8 cellular contexts compared by ENCODE assay signal in genomic region chr19:50329146-50329925, GRCh38. TPM values are rescaled to one million over a fixed set of nuclear protein-coding genes. Genes with fewer than 3 reads are reported as not detected.
DNase-seq lines count a peak whose midpoint lies in the region; ATAC-seq, FAIRE-seq and TF ChIP-seq lines count a peak whose summit lies in the region.

TSS of gene KCNC3 (minus strand) at chr19:50329377. CDS start at chr19:50329082, 295 bp downstream.

- ATAC-seq in GM18502 (IDR thresholded peaks at IDR 0.05; ENCODE audit: poor library complexity, unreplicated experiment) (peak; percentile 56), HG02943 (IDR thresholded peaks at IDR 0.05; ENCODE audit: low read depth, unreplicated experiment) (peak; percentile 43)

- peak within 1 kb of the TSS; percentile 17 for H3K4me3 ChIP-seq in choroid plexus epithelial cell (ENCODE audit: low read depth, low read length)
- H3K4me3 ChIP-seq in kidney (ENCODE audit: low read length in 2 of 2), result peak within 1 kb of the TSS; percentile 79 to 81

- DNase-seq in NCI-H2171 treated with DMSO at 0.1 percent for 48 hours (lab: John Stamatoyannopoulos, UW) (peak; percentile 100), choroid plexus epithelial cell (ENCODE audit: low read depth) (peak; percentile 93), kidney (peak; percentile 100), NK-92 (lab: John Stamatoyannopoulos, UW; ENCODE audit: unreplicated experiment) (no peak)
- peak; percentile 87 to 98 for DNase-seq in activated CD4-positive, alpha-beta T cell treated with anti-CD3 and anti-CD28 coated beads for 24 hours (ENCODE audit: low read depth in 2 of 2)
- DNase-seq in stimulated activated CD4-positive, alpha-beta T cell treated with anti-CD3 and anti-CD28 coated beads, Interleukin-15, amount 100 ng/mL, for 24 hours, result peak; percentile 99

- no peak within 1 kb of the TSS for H3K9ac ChIP-seq in kidney (ENCODE audit: low read length in 2 of 2)

- peak; percentile 97 for FAIRE-seq in kidney (lab: Jason Lieb, UNC)

- no peaks in the 10 kb centered on the region for H3K9me3 ChIP-seq in kidney (ENCODE audit: control insufficient read depth in 1 of 2, low read length in 2 of 2)

- H3K36me3 ChIP-seq in kidney (ENCODE audit: control insufficient read depth in 1 of 2, insufficient read depth in 2 of 2, low read length in 2 of 2), result no peaks in the 10 kb centered on the region

- peaks cover 0 to 31% of the 10 kb centered on the region in 2 donors for H3K4me1 ChIP-seq in kidney (ENCODE audit: control insufficient read depth in 1 of 2, insufficient read depth in 1 of 2, low read depth in 1 of 2, low read length in 2 of 2)

- intact Hi-C loops in kidney (cut with DNase I), result no loop called here

- peak within 1 kb of the TSS; percentile 70 to 84 for H3K27ac ChIP-seq in kidney (ENCODE audit: low read depth in 2 of 2, low read length in 2 of 2)

- no peak for TF ChIP-seq CTCF in choroid plexus epithelial cell (conservative IDR thresholded peaks at IDR 0.05; ENCODE audit: low read depth, low read length)
- no peak for TF ChIP-seq CTCF in kidney (IDR thresholded peaks at IDR 0.05; ENCODE audit: borderline replicate concordance, extremely low read depth, insufficient read depth)

RNA-seq across cellular contexts. Expression of gene KCNC3, which starts in this region (rescaled TPM):
- total RNA-seq in kidney, result 31.0 TPM
- polyA plus RNA-seq in kidney (ENCODE audit: insufficient read depth, low read depth, low replicate concordance), result 9.1 TPM
